In genomic region chr6:14396826-14397517, GRCh38 we compare ENCODE assay signal across 11 cellular contexts.
DNase-seq lines count a peak whose midpoint lies in the region; ATAC-seq and TF ChIP-seq lines count a peak whose summit lies in the region.
"Had no signal": no experiment of that assay in that cellular context is flagged by ENCODE, and none has a peak within 500 bp of the region (broad histone marks: within the 10 kb centered on the region; RNA-seq: fewer than 3 reads in every experiment).

No MANE protein-coding gene starts in this region.

- H3K27me3 ChIP-seq in PC-3 (ENCODE audit: low read length) = no peaks in the 10 kb centered on the region
- peaks cover 0 to 4% (median 0%) of the 10 kb centered on the region in 3 donors for H3K27me3 ChIP-seq in stomach
- H3K27me3 ChIP-seq: heart right ventricle had no signal

- peak; percentile 58 for TF ChIP-seq CTCF in PC-3 (conservative IDR thresholded peaks at IDR 0.05; ENCODE audit: low read depth, low read length)
- peak; percentile 46 for TF ChIP-seq CTCF in fibroblast of the aortic adventitia (IDR thresholded peaks at IDR 0.05; ENCODE audit: insufficient read depth, low read length)
- TF ChIP-seq CTCF in stomach (IDR thresholded peaks at IDR 0.05) = peak in 1 of 7 experiments; percentile 11

- no peaks in the 10 kb centered on the region for H3F3A ChIP-seq in PC-3 (ENCODE audit: low read length, unreplicated experiment)

- TF ChIP-seq POLR2A in stomach (IDR thresholded peaks at IDR 0.05) = no peak

- no peaks in the 10 kb centered on the region for H3K9me3 Mint-ChIP-seq in activated CD4-positive, alpha-beta T cell treated with anti-CD3 and anti-CD28 coated beads for 36 hours (ENCODE audit: low read depth)
- H3K9me3 Mint-ChIP-seq in activated CD4-positive, alpha-beta T cell treated with anti-CD3 and anti-CD28 coated beads, Interleukin-2, amount 10 ng/mL, durations not matched to agents 7 days and 5 days = peaks cover 3% of the 10 kb centered on the region

- H3K79me2 ChIP-seq in PC-3 (ENCODE audit: low read length) = no peaks in the 10 kb centered on the region

- intact Hi-C loops in activated CD4-positive, alpha-beta T cell treated with anti-CD3 and anti-CD28 coated beads for 36 hours (cut with DNase I, micrococcal nuclease) = no loop called here
- intact Hi-C loops in PC-3 (cut with micrococcal nuclease) (no loop called here), stomach (cut with DNase I; ENCODE audit: low total_unique reads) (no loop called here)

- H3K4me1 Mint-ChIP-seq in activated CD4-positive, alpha-beta T cell treated with anti-CD3 and anti-CD28 coated beads for 36 hours = peaks cover 4% of the 10 kb centered on the region
- peaks cover 6% of the 10 kb centered on the region for H3K4me1 Mint-ChIP-seq in activated CD4-positive, alpha-beta T cell treated with anti-CD3 and anti-CD28 coated beads, Interleukin-2, amount 10 ng/mL, durations not matched to agents 7 days and 5 days

- peak; percentile 72 for ATAC-seq in activated CD4-positive, alpha-beta T cell treated with anti-CD3 and anti-CD28 coated beads for 36 hours
- ATAC-seq in PC-3 = peak; percentile 65; the same call in 1 of the 2 replicates
- ATAC-seq in HG02852 (IDR thresholded peaks at IDR 0.05; ENCODE audit: unreplicated experiment) = no peak
- ATAC-seq: heart right ventricle had no signal

- WGBS in stomach, 5 donors = 37 to 55% (median 49%) methylated on average over 8 to 12 of the region's 12 CpGs

- H3K9me3 ChIP-seq in PC-3 (ENCODE audit: low read length) (no peaks in the 10 kb centered on the region), stomach (no peaks in the 10 kb centered on the region)
- H3K9me3 ChIP-seq: heart right ventricle had no signal

- peak overlapping the region; percentile 35 for H3K4me2 ChIP-seq in PC-3 (ENCODE audit: low read length)

- POLR2A ChIA-PET in activated CD4-positive, alpha-beta T cell treated with anti-CD3 and anti-CD28 coated beads for 36 hours (lab: Charles Lee) = interaction anchor here (0.6 kb wide), 1 partner anchor 934 kb away, joined by 5 read pairs; no protein-coding TSS in a partner anchor
- POLR2A ChIA-PET in activated CD4-positive, alpha-beta T cell treated with anti-CD3 and anti-CD28 coated beads, Interleukin-2, amount 10 ng/mL, durations not matched to agents 7 days and 5 days (lab: Charles Lee) = no interaction called here
- POLR2A ChIA-PET in PC-3 (lab: Charles Lee; ENCODE audit: unreplicated experiment) = no interaction called here

- no peaks in the 10 kb centered on the region for H3K9me2 ChIP-seq in PC-3 (replicated peaks; ENCODE audit: low read length)

- CTCF ChIA-PET in activated CD4-positive, alpha-beta T cell treated with anti-CD3 and anti-CD28 coated beads for 36 hours (lab: Charles Lee) = interaction anchor here (0.6 to 0.8 kb wide), 4 partner anchors 27 to 181 kb away, joined by 3 to 4 read pairs (median 3); no protein-coding TSS in a partner anchor
- CTCF ChIA-PET in activated CD4-positive, alpha-beta T cell treated with anti-CD3 and anti-CD28 coated beads, Interleukin-2, amount 10 ng/mL, durations not matched to agents 7 days and 5 days (lab: Charles Lee) = interaction anchor here (0.8 to 1.4 kb wide), 2 partner anchors 13 to 85 kb away, joined by 3 to 4 read pairs; no protein-coding TSS in a partner anchor
- CTCF ChIA-PET in PC-3 (lab: Charles Lee) = interaction anchor here (0.6 kb wide), 1 partner anchor 142 kb away, joined by 3 read pairs; no protein-coding TSS in a partner anchor

- no peak overlapping the region for H3K4me3 ChIP-seq in PC-3 (ENCODE audit: low read length)
- no peak overlapping the region for H3K4me3 ChIP-seq in fibroblast of the aortic adventitia (ENCODE audit: low read depth, low read length)
- no peak overlapping the region for H3K4me3 ChIP-seq in stomach
- H3K4me3 ChIP-seq: heart right ventricle had no signal

- H3K27ac Mint-ChIP-seq in activated CD4-positive, alpha-beta T cell treated with anti-CD3 and anti-CD28 coated beads for 36 hours = no peak overlapping the region
- no peak overlapping the region for H3K27ac Mint-ChIP-seq in activated CD4-positive, alpha-beta T cell treated with anti-CD3 and anti-CD28 coated beads, Interleukin-2, amount 10 ng/mL, durations not matched to agents 7 days and 5 days

- no peak overlapping the region for H3K27ac ChIP-seq in PC-3 (ENCODE audit: low read length)
- no peak overlapping the region for H3K27ac ChIP-seq in stomach
- H3K27ac ChIP-seq: heart right ventricle had no signal

- H3K4me1 ChIP-seq in PC-3 (ENCODE audit: insufficient read depth, low read length) = peaks cover 4% of the 10 kb centered on the region; the same call in 1 of the 2 replicates
- no peaks in the 10 kb centered on the region for H3K4me1 ChIP-seq in stomach

- H3K4me3 Mint-ChIP-seq in activated CD4-positive, alpha-beta T cell treated with anti-CD3 and anti-CD28 coated beads for 36 hours = no peak overlapping the region
- H3K4me3 Mint-ChIP-seq in activated CD4-positive, alpha-beta T cell treated with anti-CD3 and anti-CD28 coated beads, Interleukin-2, amount 10 ng/mL, durations not matched to agents 7 days and 5 days = no peak overlapping the region

- H3K27me3 Mint-ChIP-seq in activated CD4-positive, alpha-beta T cell treated with anti-CD3 and anti-CD28 coated beads for 36 hours = no peaks in the 10 kb centered on the region
- no peaks in the 10 kb centered on the region for H3K27me3 Mint-ChIP-seq in activated CD4-positive, alpha-beta T cell treated with anti-CD3 and anti-CD28 coated beads, Interleukin-2, amount 10 ng/mL, durations not matched to agents 7 days and 5 days

- peak; percentile 56 for DNase-seq in activated CD4-positive, alpha-beta T cell treated with anti-CD3 and anti-CD28 coated beads for 36 hours
- no peak for DNase-seq in activated CD4-positive, alpha-beta T cell treated with anti-CD3 and anti-CD28 coated beads, Interleukin-2, amount 10 ng/mL, durations not matched to agents 7 days and 5 days
- DNase-seq in PC-3 = peak; percentile 52
- DNase-seq in fibroblast of the aortic adventitia (ENCODE audit: low read depth) = peak; percentile 27
- DNase-seq in stomach = peak; percentile 27
- no peak for DNase-seq in NCI-H82 treated with DMSO at 0.1 percent for 48 hours (lab: John Stamatoyannopoulos, UW; ENCODE audit: unreplicated experiment)
- no peak for DNase-seq in NCI-H187 treated with DMSO at 0.1 percent for 48 hours (lab: John Stamatoyannopoulos, UW)
- DNase-seq: activated CD8-positive, alpha-beta memory T cell treated with anti-CD3 and anti-CD28 coated beads, Interleukin-2, amount 50 U/mL, for 4 hours; heart right ventricle; NCI-H2029 had no signal

- no peak overlapping the region for H2AFZ ChIP-seq in PC-3 (ENCODE audit: low read length)

- H3K36me3 Mint-ChIP-seq in activated CD4-positive, alpha-beta T cell treated with anti-CD3 and anti-CD28 coated beads for 36 hours (ENCODE audit: low read depth) = no peaks in the 10 kb centered on the region
- peaks cover under 1% of the 10 kb centered on the region for H3K36me3 Mint-ChIP-seq in activated CD4-positive, alpha-beta T cell treated with anti-CD3 and anti-CD28 coated beads, Interleukin-2, amount 10 ng/mL, durations not matched to agents 7 days and 5 days (ENCODE audit: low read depth)

- BruUV-seq in PC-3 (replicated peaks; lab: Mats Ljungman, UMichigan) = no TSS peak

- TF ChIP-seq EP300 in stomach (IDR thresholded peaks at IDR 0.05) = no peak

- H3K9ac ChIP-seq in PC-3 (ENCODE audit: low read length) = no peak overlapping the region

- H4K20me1 ChIP-seq in PC-3 (ENCODE audit: low read length) = no peaks in the 10 kb centered on the region

- H3K36me3 ChIP-seq in PC-3 (ENCODE audit: low read depth, low read length) (no peaks in the 10 kb centered on the region), stomach (no peaks in the 10 kb centered on the region)
- H3K36me3 ChIP-seq: heart right ventricle had no signal

Comparison
In these comparisons a context has a peak if more than half of its experiments do, and no peak if none do; other contexts are left out.
1. DNase-seq: peak in activated CD4-positive, alpha-beta T cell treated with anti-CD3 and anti-CD28 coated beads for 36 hours (single experiment), PC-3 (single experiment), fibroblast of the aortic adventitia (single experiment) and stomach (single experiment); none in activated CD4-positive, alpha-beta T cell treated with anti-CD3 and anti-CD28 coated beads, Interleukin-2, amount 10 ng/mL, durations not matched to agents 7 days and 5 days (single experiment), NCI-H82 treated with DMSO at 0.1 percent for 48 hours (single experiment) and NCI-H187 treated with DMSO at 0.1 percent for 48 hours (single experiment).